19 cellular contexts compared by ENCODE assay signal in genomic region chr3:128624526-128625138, GRCh38. TPM values are rescaled to one million over a fixed set of nuclear protein-coding genes. Genes with fewer than 3 reads are reported as not detected.
A peak's percentile ranks its signal among the peaks of the same experiment; 100 is the strongest.
DNase-seq lines count a peak whose midpoint lies in the region; ATAC-seq and TF ChIP-seq lines count a peak whose summit lies in the region.
"Had no signal": no experiment of that assay in that cellular context is flagged by ENCODE, and none has a peak within 500 bp of the region (broad histone marks: within the 10 kb centered on the region; RNA-seq: fewer than 3 reads in every experiment).

No MANE protein-coding gene starts in this region.

- TF ChIP-seq POLR2A in esophagus muscularis mucosa (IDR thresholded peaks at IDR 0.05; ENCODE audit: low read depth) = no peak

- H3K27me3 ChIP-seq in esophagus muscularis mucosa = no peaks in the 10 kb centered on the region
- H3K27me3 ChIP-seq: adrenal gland, Peyer's patch had no signal

- H3K4me1 Mint-ChIP-seq in T-helper 17 cell = peaks cover 13% of the 10 kb centered on the region
- peaks cover 2% of the 10 kb centered on the region for H3K4me1 Mint-ChIP-seq in nephron
- H3K4me1 Mint-ChIP-seq in natural killer cell treated with Interleukin-12 subunit alpha and Interleukin-12 subunit beta and Interleukin-15 and Interleukin-18, amount 100 ng/mL, for 72 hours (ENCODE audit: low read depth in 2 of 2) = peaks cover 15 to 32% of the 10 kb centered on the region in 2 donors

- H3K4me3 Mint-ChIP-seq in T-helper 17 cell = no peak overlapping the region
- H3K4me3 Mint-ChIP-seq in nephron = peak overlapping the region in 1 of 3 experiments; percentile 5
- no peak overlapping the region for H3K4me3 Mint-ChIP-seq in natural killer cell treated with Interleukin-12 subunit alpha and Interleukin-12 subunit beta and Interleukin-15 and Interleukin-18, amount 100 ng/mL, for 72 hours
- H3K4me3 Mint-ChIP-seq: activated B cell treated with CpG ODN at 0.5 μM for 24 hours had no signal

- DNase-seq in T-helper 17 cell (no peak), esophagus muscularis mucosa (ENCODE audit: extremely low spot score) (no peak), NCI-H2107 (lab: John Stamatoyannopoulos, UW) (no peak), medulla oblongata (ENCODE audit: extremely low spot score) (no peak)
- no peak for DNase-seq in natural killer cell treated with Interleukin-12 subunit alpha and Interleukin-12 subunit beta and Interleukin-15 and Interleukin-18, amount 100 ng/mL, for 72 hours (ENCODE audit: low spot score)
- DNase-seq: activated B cell treated with CpG ODN at 0.5 μM for 24 hours, DMS153, NCI-H146, NCI-H524 treated with DMSO at 0.1 percent for 48 hours, SW 1271 had no signal

- peak overlapping the region; percentile 74 for H3K27ac ChIP-seq in C4-2B
- H3K27ac ChIP-seq in esophagus muscularis mucosa (replicated peaks in 1 of 4) = peak overlapping the region; percentile 34 to 53 (median 46)
- H3K27ac ChIP-seq: Peyer's patch had no signal

- intact Hi-C loops in esophagus muscularis mucosa (cut with DNase I) = no loop called here

- peaks cover 59 to 98% (median 92%) of the 10 kb centered on the region in 4 donors for H3K36me3 ChIP-seq in esophagus muscularis mucosa

- H3K9me3 ChIP-seq in T-helper 17 cell (ENCODE audit: control insufficient read depth, low read length, poor library complexity, severe bottlenecking) (no peaks in the 10 kb centered on the region), esophagus muscularis mucosa (no peaks in the 10 kb centered on the region)
- H3K9me3 ChIP-seq: adrenal gland, Peyer's patch had no signal

- H3K27me3 Mint-ChIP-seq in T-helper 17 cell (no peaks in the 10 kb centered on the region), nephron (ENCODE audit: low read depth) (no peaks in the 10 kb centered on the region)
- no peaks in the 10 kb centered on the region for H3K27me3 Mint-ChIP-seq in natural killer cell treated with Interleukin-12 subunit alpha and Interleukin-12 subunit beta and Interleukin-15 and Interleukin-18, amount 100 ng/mL, for 72 hours
- H3K27me3 Mint-ChIP-seq: activated B cell treated with CpG ODN at 0.5 μM for 24 hours had no signal

- peaks cover 11% of the 10 kb centered on the region for H3K36me3 Mint-ChIP-seq in T-helper 17 cell (ENCODE audit: low read depth)
- H3K36me3 Mint-ChIP-seq in nephron (ENCODE audit: low read depth) = peaks cover 75% of the 10 kb centered on the region
- H3K36me3 Mint-ChIP-seq in natural killer cell treated with Interleukin-12 subunit alpha and Interleukin-12 subunit beta and Interleukin-15 and Interleukin-18, amount 100 ng/mL, for 72 hours = peaks cover 29% of the 10 kb centered on the region

- peaks cover 21 to 40% (median 31%) of the 10 kb centered on the region in 4 donors for H3K4me1 ChIP-seq in esophagus muscularis mucosa
- H3K4me1 ChIP-seq: Peyer's patch had no signal

- H3K27ac Mint-ChIP-seq in T-helper 17 cell (peak overlapping the region; percentile 74), nephron (peak overlapping the region; percentile 64 to 96 (median 89))
- H3K27ac Mint-ChIP-seq in natural killer cell treated with Interleukin-12 subunit alpha and Interleukin-12 subunit beta and Interleukin-15 and Interleukin-18, amount 100 ng/mL, for 72 hours = peak overlapping the region in 1 of 2 donors; percentile 75
- H3K27ac Mint-ChIP-seq: activated B cell treated with CpG ODN at 0.5 μM for 24 hours had no signal

- TF ChIP-seq EP300 in esophagus muscularis mucosa (IDR thresholded peaks at IDR 0.05) = no peak

- ATAC-seq in T-helper 17 cell (no peak), GM18868 (IDR thresholded peaks at IDR 0.05; ENCODE audit: unreplicated experiment) (no peak)
- ATAC-seq in natural killer cell treated with Interleukin-12 subunit alpha and Interleukin-12 subunit beta and Interleukin-15 and Interleukin-18, amount 100 ng/mL, for 72 hours = no peak
- ATAC-seq: K562 had no signal

- no peak overlapping the region for H3K4me3 ChIP-seq in esophagus muscularis mucosa
- H3K4me3 ChIP-seq: adrenal gland, coronary artery, K562, lung, Peyer's patch, smooth muscle cell had no signal

- no peak for TF ChIP-seq CTCF in C4-2B (conservative IDR thresholded peaks at IDR 0.05)
- no peak for TF ChIP-seq CTCF in esophagus muscularis mucosa (IDR thresholded peaks at IDR 0.05)
- TF ChIP-seq CTCF in nephron (IDR thresholded peaks at IDR 0.05; ENCODE audit: unreplicated experiment in 3 of 3) = no peak

- H3K9me3 Mint-ChIP-seq in nephron = no peaks in the 10 kb centered on the region
- no peaks in the 10 kb centered on the region for H3K9me3 Mint-ChIP-seq in natural killer cell treated with Interleukin-12 subunit alpha and Interleukin-12 subunit beta and Interleukin-15 and Interleukin-18, amount 100 ng/mL, for 72 hours
- H3K9me3 Mint-ChIP-seq: activated B cell treated with CpG ODN at 0.5 μM for 24 hours had no signal

- 89% methylated on average over 11 of the region's 11 CpGs for WGBS in esophagus muscularis mucosa

RNA-seq across cellular contexts. Expression of gene RPN1, which starts 26.0 kb away (rescaled TPM):
- total RNA-seq in T-helper 17 cell (100 to 1,000 TPM; 117 TPM), esophagus muscularis mucosa (100 to 1,000 TPM; 131 to 198 (median 177) TPM)
- total RNA-seq in natural killer cell treated with Interleukin-12 subunit alpha and Interleukin-12 subunit beta and Interleukin-15 and Interleukin-18, amount 100 ng/mL, for 72 hours = 100 to 1,000 TPM; 179 to 205 TPM
